In genomic region chr2:239673641-239674040, GRCh38 we compare ENCODE assay signal across 27 cellular contexts.
"Had no signal": no experiment of that assay in that cellular context is flagged by ENCODE, and none has a peak within 500 bp of the region (broad histone marks: within the 10 kb centered on the region; RNA-seq: fewer than 3 reads in every experiment).

No MANE protein-coding gene starts in this region.

- H3K4me3 Mint-ChIP-seq: activated CD8-positive, alpha-beta T cell treated with anti-CD3 and anti-CD28 coated beads, Interleukin-2, amount 10 ng/mL, durations not matched to agents 7 days and 5 days; activated naive CD8-positive, alpha-beta T cell treated with anti-CD3 and anti-CD28 coated beads, Interleukin-2, amount 10 ng/mL, durations not matched to agents 7 days and 5 days; activated T-cell treated with anti-CD3 and anti-CD28 coated beads, Interleukin-2, amount 50 U/mL, for 72 hours had no signal

- ATAC-seq: activated CD4-positive, CD25-positive, alpha-beta regulatory T cell treated with anti-CD3 and anti-CD28 coated beads, Interleukin-2, amount 50 U/mL, for 24 hours; activated CD8-positive, alpha-beta T cell treated with anti-CD3 and anti-CD28 coated beads, Interleukin-2, amount 10 ng/mL, durations not matched to agents 7 days and 5 days; activated T-cell treated with anti-CD3 and anti-CD28 coated beads, Interleukin-2, amount 50 U/mL, for 72 hours; Panc1; SK-N-SH treated with all-trans-retinoic acid at 6 μM for 48 hours had no signal

- H3K9me3 ChIP-seq: adrenal gland, breast epithelium, SJSA1 had no signal

- H3K27ac ChIP-seq: adrenal gland, breast epithelium, KMS-11, SJSA1 had no signal

- H3K4me1 ChIP-seq: adrenal gland, breast epithelium, SJSA1 had no signal

- H3K4me1 Mint-ChIP-seq: activated naive CD8-positive, alpha-beta T cell treated with anti-CD3 and anti-CD28 coated beads, Interleukin-2, amount 10 ng/mL, durations not matched to agents 7 days and 5 days had no signal

- H3K27ac Mint-ChIP-seq: activated CD8-positive, alpha-beta T cell treated with anti-CD3 and anti-CD28 coated beads, Interleukin-2, amount 10 ng/mL, durations not matched to agents 7 days and 5 days; activated naive CD8-positive, alpha-beta T cell treated with anti-CD3 and anti-CD28 coated beads, Interleukin-2, amount 10 ng/mL, durations not matched to agents 7 days and 5 days; activated T-cell treated with anti-CD3 and anti-CD28 coated beads, Interleukin-2, amount 50 U/mL, for 72 hours; activated T-helper 2 cell treated with anti-CD3 and anti-CD28 coated beads, Interferon-gamma antibody, Interleukin-2, Interleukin-4, amounts not matched to agents 10 μg/mL and 5 μg/mL and 100 μg/mL, durations not matched to agents 14 hours and 24 hours and 36 hours had no signal

- H3K27me3 ChIP-seq: adrenal gland, breast epithelium had no signal

- H3K36me3 ChIP-seq: adrenal gland, breast epithelium, SJSA1 had no signal

- H3K4me2 ChIP-seq: KMS-11 had no signal

- H3K27me3 Mint-ChIP-seq: activated naive CD8-positive, alpha-beta T cell treated with anti-CD3 and anti-CD28 coated beads, Interleukin-2, amount 10 ng/mL, durations not matched to agents 7 days and 5 days had no signal

- H3K4me3 ChIP-seq: adrenal gland, breast epithelium, SJSA1 had no signal

- DNase-seq: activated CD4-positive, alpha-beta T cell treated with anti-CD3 and anti-CD28 coated beads for 48 hours; activated CD4-positive, alpha-beta T cell treated with anti-CD3 and anti-CD28 coated beads, Interleukin-2, amount 50 U/mL, for 4 hours; activated CD8-positive, alpha-beta T cell treated with anti-CD3 and anti-CD28 coated beads, Interleukin-2, amount 10 ng/mL, durations not matched to agents 7 days and 5 days; activated gamma-delta T cell treated with Interleukin-2 at 50 U/mL for 16 hours; activated naive CD4-positive, alpha-beta T cell treated with anti-CD3 and anti-CD28 coated beads, Interleukin-2, amount 50 U/mL, for 16 hours; activated naive CD8-positive, alpha-beta T cell treated with anti-CD3 and anti-CD28 coated beads, Interleukin-2, amount 10 ng/mL, durations not matched to agents 7 days and 5 days; activated T-cell treated with anti-CD3 and anti-CD28 coated beads, Interleukin-2, amount 50 U/mL, for 72 hours; anterior cingulate cortex; central memory CD4-positive, alpha-beta T cell; NCI-H1092; NCI-H1417; NCI-H2029; NCI-H2107; NCI-H226; NCI-H526; NCI-H82; RPMI8226; SHP77; SW 1271 had no signal

- H3K36me3 Mint-ChIP-seq: activated naive CD8-positive, alpha-beta T cell treated with anti-CD3 and anti-CD28 coated beads, Interleukin-2, amount 10 ng/mL, durations not matched to agents 7 days and 5 days had no signal
